10 cellular contexts compared by ENCODE assay signal in the genomic region with DNA sequence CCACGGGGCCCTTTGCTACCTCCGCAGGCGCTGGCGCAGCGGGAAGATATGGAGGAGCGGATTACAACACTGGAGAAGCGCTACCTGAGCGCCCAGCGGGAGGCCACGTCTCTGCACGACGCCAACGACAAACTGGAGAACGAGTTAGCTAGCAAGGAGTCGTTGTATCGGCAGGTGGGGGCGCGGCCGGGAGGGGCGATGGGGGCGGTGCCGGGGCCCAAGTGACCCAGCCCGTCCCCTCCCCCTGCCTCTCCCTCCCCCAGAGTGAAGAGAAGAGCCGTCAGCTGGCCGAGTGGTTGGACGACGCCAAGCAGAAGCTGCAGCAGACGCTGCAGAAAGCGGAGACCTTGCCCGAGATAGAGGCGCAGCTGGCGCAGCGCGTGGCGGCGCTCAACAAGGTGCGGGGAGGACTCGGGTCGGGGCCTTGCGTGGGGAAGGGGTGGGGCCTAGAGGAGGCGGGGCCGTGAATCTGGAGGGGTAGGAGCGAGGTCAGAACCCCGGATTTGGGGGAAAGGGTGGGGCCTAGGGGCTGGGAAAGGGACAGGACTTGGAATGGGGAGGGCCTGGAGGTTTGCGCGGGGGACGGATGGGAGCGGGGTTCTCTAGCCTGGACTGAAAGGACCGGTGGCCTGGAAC. TPM values are rescaled to one million over a fixed set of nuclear protein-coding genes. Genes with fewer than 3 reads are reported as not detected.
DNase-seq lines count a peak whose midpoint lies in the region; ATAC-seq and TF ChIP-seq lines count a peak whose summit lies in the region.
"Had no signal": no experiment of that assay in that cellular context is flagged by ENCODE, and none has a peak within 500 bp of the region (broad histone marks: within the 10 kb centered on the region; RNA-seq: fewer than 3 reads in every experiment).

No MANE protein-coding gene starts in this region.

- H3K36me3 ChIP-seq in colonic mucosa = no peaks in the 10 kb centered on the region
- no peaks in the 10 kb centered on the region for H3K36me3 ChIP-seq in mucosa of rectum (ENCODE audit: control insufficient read depth in 2 of 2, insufficient read depth in 2 of 2, low read length in 2 of 2)

- H3K36me3 Mint-ChIP-seq in stimulated activated naive CD8-positive, alpha-beta T cell treated with anti-CD3 and anti-CD28 coated beads, Interleukin-15, Interleukin-2, amounts not matched to agents 100 ng/mL and 50 ng/mL, for 24 hours (ENCODE audit: low read depth) = no peaks in the 10 kb centered on the region

- peaks cover 23% of the 10 kb centered on the region for H3K4me1 Mint-ChIP-seq in stimulated activated naive CD8-positive, alpha-beta T cell treated with anti-CD3 and anti-CD28 coated beads, Interleukin-15, Interleukin-2, amounts not matched to agents 100 ng/mL and 50 ng/mL, for 24 hours (ENCODE audit: low read depth)

- H3K4me3 Mint-ChIP-seq in stimulated activated naive CD8-positive, alpha-beta T cell treated with anti-CD3 and anti-CD28 coated beads, Interleukin-15, Interleukin-2, amounts not matched to agents 100 ng/mL and 50 ng/mL, for 24 hours = peak overlapping the region; percentile 65

- DNase-seq in stimulated activated naive CD8-positive, alpha-beta T cell treated with anti-CD3 and anti-CD28 coated beads, Interleukin-15, Interleukin-2, amounts not matched to agents 100 U/mL and 50 U/mL, for 24 hours = no peak
- DNase-seq in colonic mucosa (peak; percentile 70), HK-2 (ENCODE audit: unreplicated experiment) (no peak)
- DNase-seq: DMS79 treated with DMSO at 0.1 percent for 48 hours had no signal

- H3K9ac ChIP-seq in colonic mucosa (ENCODE audit: low read depth in 2 of 2, low read length in 2 of 2) = no peak overlapping the region
- H3K9ac ChIP-seq in mucosa of rectum (ENCODE audit: low read depth in 1 of 2, low read length in 2 of 2) = no peak overlapping the region

- intact Hi-C loops in colonic mucosa (cut with DNase I) = no loop called here

- H3K27me3 Mint-ChIP-seq in stimulated activated naive CD8-positive, alpha-beta T cell treated with anti-CD3 and anti-CD28 coated beads, Interleukin-15, Interleukin-2, amounts not matched to agents 100 ng/mL and 50 ng/mL, for 24 hours = peaks cover 17% of the 10 kb centered on the region

- H3K9me3 ChIP-seq in colonic mucosa = no peaks in the 10 kb centered on the region
- no peaks in the 10 kb centered on the region for H3K9me3 ChIP-seq in mucosa of rectum (ENCODE audit: control insufficient read depth in 2 of 2, low read length in 2 of 2)

- H3K4me1 ChIP-seq in colonic mucosa (no peaks in the 10 kb centered on the region), mucosa of rectum (ENCODE audit: control insufficient read depth in 2 of 2, insufficient read depth in 2 of 2, low read length in 2 of 2) (peaks cover 13 to 16% of the 10 kb centered on the region in 2 donors)

- no peak for TF ChIP-seq CTCF in colonic mucosa (IDR thresholded peaks at IDR 0.05)

- H3K9me3 Mint-ChIP-seq in stimulated activated naive CD8-positive, alpha-beta T cell treated with anti-CD3 and anti-CD28 coated beads, Interleukin-15, Interleukin-2, amounts not matched to agents 100 ng/mL and 50 ng/mL, for 24 hours = no peaks in the 10 kb centered on the region

- H3K27ac ChIP-seq in colonic mucosa (peak overlapping the region; percentile 33), mucosa of rectum (ENCODE audit: low read depth in 2 of 2, low read length in 2 of 2) (peak overlapping the region; percentile 23 to 48)

- H3K4me3 ChIP-seq in colonic mucosa (peak overlapping the region; percentile 6), mucosa of rectum (ENCODE audit: low read length in 2 of 2) (peak overlapping the region in 1 of 2 donors; percentile 9)

- no peak overlapping the region for H3K27ac Mint-ChIP-seq in stimulated activated naive CD8-positive, alpha-beta T cell treated with anti-CD3 and anti-CD28 coated beads, Interleukin-15, Interleukin-2, amounts not matched to agents 100 ng/mL and 50 ng/mL, for 24 hours

- ATAC-seq in stimulated activated naive CD8-positive, alpha-beta T cell treated with anti-CD3 and anti-CD28 coated beads, Interleukin-15, Interleukin-2, amounts not matched to agents 100 U/mL and 50 U/mL, for 24 hours = no peak
- no peak for ATAC-seq in GM18519 (IDR thresholded peaks at IDR 0.05; ENCODE audit: low FRiP score, unreplicated experiment)
- no peak for ATAC-seq in GM21390 (IDR thresholded peaks at IDR 0.05; ENCODE audit: unreplicated experiment)
- ATAC-seq in GM21515 (IDR thresholded peaks at IDR 0.05; ENCODE audit: unreplicated experiment) = no peak
- ATAC-seq: Panc1 had no signal

- H3K27me3 ChIP-seq in colonic mucosa (no peaks in the 10 kb centered on the region), mucosa of rectum (ENCODE audit: control insufficient read depth in 2 of 2, insufficient read depth in 2 of 2, low read length in 2 of 2) (no peaks in the 10 kb centered on the region)

RNA-seq across cellular contexts. Expression of a gene that starts 13.7 kb away (rescaled TPM):
- total RNA-seq in colonic mucosa = 10 to 100 TPM; 27.5 to 36.3 TPM

RNA-seq across cellular contexts. Expression of a gene that starts 14.1 kb away (rescaled TPM):
- total RNA-seq in colonic mucosa = 1 to 10 TPM; 3.5 to 4.8 TPM

RNA-seq across cellular contexts. Expression of a gene that starts 18.9 kb away (rescaled TPM):
- 10 to 100 TPM; 11.8 to 14.6 TPM for total RNA-seq in colonic mucosa

RNA-seq across cellular contexts. Expression of a gene that starts 22.1 kb away (rescaled TPM):
- total RNA-seq in colonic mucosa = 1 to 10 TPM in 1 of 2 donors, under 1 TPM in 1; 0.53 to 1.8 TPM

RNA-seq across cellular contexts. Expression of a gene that starts 24.5 kb away (rescaled TPM):
- total RNA-seq in colonic mucosa = 100 to 1,000 TPM; 175 to 307 TPM
